Comparison of ENCODE assay signal across 1 cellular context in genomic region chr7:151138541-151138910, GRCh38.
TF ChIP-seq lines count a peak whose summit lies in the region.

No MANE protein-coding gene starts in this region.

TF ChIP-seq in WTC11, 78 proteins besides CTCF, POLR2A, EP300 and RAD21 (continued from another document):
- no peak for TF ChIP-seq STAT6 (CRISPR knock-in tag; conservative IDR thresholded peaks at IDR 0.05; ENCODE audit: low read depth)
TF ChIP-seq in WTC11: peak in this region for 3.
